ENCODE assay signal across 1 cellular context in the genomic region with DNA sequence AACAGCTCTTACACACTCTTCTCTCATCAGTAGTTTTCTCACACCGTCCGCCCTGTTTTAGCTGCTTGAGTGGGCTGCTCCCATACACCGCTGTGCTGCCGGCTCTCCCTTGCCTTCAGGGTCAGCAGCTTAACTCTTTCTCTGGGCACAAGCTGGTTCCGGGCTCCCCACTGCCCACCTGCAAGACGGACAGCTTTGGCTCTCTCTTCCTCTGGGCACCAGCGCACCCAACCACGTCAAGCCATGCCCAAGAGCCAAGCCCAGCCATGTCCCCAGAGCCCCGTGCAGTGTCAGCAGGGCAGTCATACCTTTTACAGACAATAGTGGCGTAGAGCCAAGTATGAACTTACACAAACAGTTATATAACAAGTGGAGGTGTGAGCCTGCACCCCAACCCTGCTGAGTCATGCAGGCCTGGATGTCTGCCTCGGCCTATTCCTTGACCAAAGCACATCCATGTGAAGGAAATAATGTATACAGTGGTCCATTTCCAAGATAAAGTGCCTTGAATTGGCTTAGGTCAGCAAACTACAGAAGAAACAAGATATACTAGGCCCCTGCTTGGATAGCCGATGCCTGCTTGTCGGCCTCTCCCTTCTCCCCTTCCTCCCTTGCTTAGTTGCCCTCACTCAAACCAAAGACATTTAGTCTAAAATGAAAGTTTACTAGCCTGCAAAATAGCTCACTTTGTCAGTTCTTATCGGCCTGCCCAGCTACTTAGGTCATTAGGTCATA.
TF ChIP-seq lines count a peak whose summit lies in the region.

No MANE protein-coding gene starts in this region.

TF ChIP-seq in K562, 482 proteins besides CTCF, POLR2A, EP300 and RAD21 (continued from another document):
- peak; percentile 75; the same call in 1 of the 2 replicates for TF ChIP-seq ZKSCAN8 (CRISPR knock-in tag; IDR thresholded peaks at IDR 0.05)
- peak; percentile 28; the same call in 1 of the 2 replicates for TF ChIP-seq DPF2 (IDR thresholded peaks at IDR 0.05)
- TF ChIP-seq ZNF41 (CRISPR knock-in tag; conservative IDR thresholded peaks at IDR 0.05), result no peak
- no peak for TF ChIP-seq NFXL1 (CRISPR knock-in tag; IDR thresholded peaks at IDR 0.05)
- TF ChIP-seq POLR3A (IDR thresholded peaks at IDR 0.05; ENCODE audit: borderline replicate concordance, extremely low read depth, insufficient read depth, insufficient read length), result no peak
- TF ChIP-seq SMAD4 (CRISPR knock-in tag; conservative IDR thresholded peaks at IDR 0.05), result 0 out of 2 replicates have a peak, but pooled peaks have one; percentile 33
- TF ChIP-seq, protein P1, sequence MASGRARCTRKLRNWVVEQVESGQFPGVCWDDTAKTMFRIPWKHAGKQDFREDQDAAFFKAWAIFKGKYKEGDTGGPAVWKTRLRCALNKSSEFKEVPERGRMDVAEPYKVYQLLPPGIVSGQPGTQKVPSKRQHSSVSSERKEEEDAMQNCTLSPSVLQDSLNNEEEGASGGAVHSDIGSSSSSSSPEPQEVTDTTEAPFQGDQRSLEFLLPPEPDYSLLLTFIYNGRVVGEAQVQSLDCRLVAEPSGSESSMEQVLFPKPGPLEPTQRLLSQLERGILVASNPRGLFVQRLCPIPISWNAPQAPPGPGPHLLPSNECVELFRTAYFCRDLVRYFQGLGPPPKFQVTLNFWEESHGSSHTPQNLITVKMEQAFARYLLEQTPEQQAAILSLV (tag; IDR thresholded peaks at IDR 0.05), result peak; percentile 31; the same call in 1 of the 2 replicates
- TF ChIP-seq LCOR (CRISPR knock-in tag; IDR thresholded peaks at IDR 0.05), result no peak
- no peak for TF ChIP-seq ZNF311 (CRISPR knock-in tag; IDR thresholded peaks at IDR 0.05)
- TF ChIP-seq RB1 (IDR thresholded peaks at IDR 0.05; ENCODE audit: low read depth), result no peak
- TF ChIP-seq CC2D1A (IDR thresholded peaks at IDR 0.05), result no peak
- TF ChIP-seq, protein P2, sequence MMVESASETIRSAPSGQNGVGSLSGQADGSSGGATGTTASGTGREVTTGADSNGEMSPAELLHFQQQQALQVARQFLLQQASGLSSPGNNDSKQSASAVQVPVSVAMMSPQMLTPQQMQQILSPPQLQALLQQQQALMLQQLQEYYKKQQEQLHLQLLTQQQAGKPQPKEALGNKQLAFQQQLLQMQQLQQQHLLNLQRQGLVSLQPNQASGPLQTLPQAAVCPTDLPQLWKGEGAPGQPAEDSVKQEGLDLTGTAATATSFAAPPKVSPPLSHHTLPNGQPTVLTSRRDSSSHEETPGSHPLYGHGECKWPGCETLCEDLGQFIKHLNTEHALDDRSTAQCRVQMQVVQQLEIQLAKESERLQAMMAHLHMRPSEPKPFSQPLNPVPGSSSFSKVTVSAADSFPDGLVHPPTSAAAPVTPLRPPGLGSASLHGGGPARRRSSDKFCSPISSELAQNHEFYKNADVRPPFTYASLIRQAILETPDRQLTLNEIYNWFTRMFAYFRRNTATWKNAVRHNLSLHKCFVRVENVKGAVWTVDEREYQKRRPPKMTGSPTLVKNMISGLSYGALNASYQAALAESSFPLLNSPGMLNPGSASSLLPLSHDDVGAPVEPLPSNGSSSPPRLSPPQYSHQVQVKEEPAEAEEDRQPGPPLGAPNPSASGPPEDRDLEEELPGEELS (CRISPR knock-in tag; IDR thresholded peaks at IDR 0.05; ENCODE audit: borderline replicate concordance), result no peak
- no peak for TF ChIP-seq BMI1 (IDR thresholded peaks at IDR 0.05; ENCODE audit: low read length)
- TF ChIP-seq ZNF507 (tag; conservative IDR thresholded peaks at IDR 0.05), result no peak
- no peak for TF ChIP-seq NCOA2 (IDR thresholded peaks at IDR 0.05; ENCODE audit: partially characterized antibody in 2 of 2)
- no peak for TF ChIP-seq NUFIP1 (IDR thresholded peaks at IDR 0.05; ENCODE audit: partially characterized antibody)
- TF ChIP-seq KLF10 (CRISPR knock-in tag; IDR thresholded peaks at IDR 0.05), result no peak
- TF ChIP-seq ETV1 (tag; conservative IDR thresholded peaks at IDR 0.05; ENCODE audit: low read depth), result no peak
- no peak for TF ChIP-seq EGR1 (conservative IDR thresholded peaks at IDR 0.05)
- TF ChIP-seq MAFF (IDR thresholded peaks at IDR 0.05; ENCODE audit: low read length), result peak; percentile 75
- TF ChIP-seq SMAD2 (IDR thresholded peaks at IDR 0.05; ENCODE audit: low read depth, low read length), result no peak
- TF ChIP-seq MED1 (CRISPR knock-in tag; IDR thresholded peaks at IDR 0.05; ENCODE audit: borderline replicate concordance), result no peak
- TF ChIP-seq FOXK2 (conservative IDR thresholded peaks at IDR 0.05 in 1 of 2, IDR thresholded peaks at IDR 0.05 in 1 of 2; ENCODE audit: low read depth in 2 of 2), result no peak
- TF ChIP-seq ZNF445 (CRISPR knock-in tag; IDR thresholded peaks at IDR 0.05; ENCODE audit: low read depth), result no peak
- no peak for TF ChIP-seq NR3C1 (CRISPR knock-in tag; IDR thresholded peaks at IDR 0.05)
- peak; percentile 33; the same call in 1 of the 2 replicates for TF ChIP-seq FOSL1 (tag; conservative IDR thresholded peaks at IDR 0.05)
- no peak for TF ChIP-seq DMBX1 (CRISPR knock-in tag; IDR thresholded peaks at IDR 0.05; ENCODE audit: borderline replicate concordance)
- TF ChIP-seq, protein P3, sequence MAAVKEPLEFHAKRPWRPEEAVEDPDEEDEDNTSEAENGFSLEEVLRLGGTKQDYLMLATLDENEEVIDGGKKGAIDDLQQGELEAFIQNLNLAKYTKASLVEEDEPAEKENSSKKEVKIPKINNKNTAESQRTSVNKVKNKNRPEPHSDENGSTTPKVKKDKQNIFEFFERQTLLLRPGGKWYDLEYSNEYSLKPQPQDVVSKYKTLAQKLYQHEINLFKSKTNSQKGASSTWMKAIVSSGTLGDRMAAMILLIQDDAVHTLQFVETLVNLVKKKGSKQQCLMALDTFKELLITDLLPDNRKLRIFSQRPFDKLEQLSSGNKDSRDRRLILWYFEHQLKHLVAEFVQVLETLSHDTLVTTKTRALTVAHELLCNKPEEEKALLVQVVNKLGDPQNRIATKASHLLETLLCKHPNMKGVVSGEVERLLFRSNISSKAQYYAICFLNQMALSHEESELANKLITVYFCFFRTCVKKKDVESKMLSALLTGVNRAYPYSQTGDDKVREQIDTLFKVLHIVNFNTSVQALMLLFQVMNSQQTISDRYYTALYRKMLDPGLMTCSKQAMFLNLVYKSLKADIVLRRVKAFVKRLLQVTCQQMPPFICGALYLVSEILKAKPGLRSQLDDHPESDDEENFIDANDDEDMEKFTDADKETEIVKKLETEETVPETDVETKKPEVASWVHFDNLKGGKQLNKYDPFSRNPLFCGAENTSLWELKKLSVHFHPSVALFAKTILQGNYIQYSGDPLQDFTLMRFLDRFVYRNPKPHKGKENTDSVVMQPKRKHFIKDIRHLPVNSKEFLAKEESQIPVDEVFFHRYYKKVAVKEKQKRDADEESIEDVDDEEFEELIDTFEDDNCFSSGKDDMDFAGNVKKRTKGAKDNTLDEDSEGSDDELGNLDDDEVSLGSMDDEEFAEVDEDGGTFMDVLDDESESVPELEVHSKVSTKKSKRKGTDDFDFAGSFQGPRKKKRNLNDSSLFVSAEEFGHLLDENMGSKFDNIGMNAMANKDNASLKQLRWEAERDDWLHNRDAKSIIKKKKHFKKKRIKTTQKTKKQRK (IDR thresholded peaks at IDR 0.05; ENCODE audit: borderline replicate concordance, low read depth, low read length), result no peak
- 0 out of 2 replicates have a peak, but pooled peaks have one; percentile 34 for TF ChIP-seq TEAD2 (tag; IDR thresholded peaks at IDR 0.05)
- TF ChIP-seq, protein P4, sequence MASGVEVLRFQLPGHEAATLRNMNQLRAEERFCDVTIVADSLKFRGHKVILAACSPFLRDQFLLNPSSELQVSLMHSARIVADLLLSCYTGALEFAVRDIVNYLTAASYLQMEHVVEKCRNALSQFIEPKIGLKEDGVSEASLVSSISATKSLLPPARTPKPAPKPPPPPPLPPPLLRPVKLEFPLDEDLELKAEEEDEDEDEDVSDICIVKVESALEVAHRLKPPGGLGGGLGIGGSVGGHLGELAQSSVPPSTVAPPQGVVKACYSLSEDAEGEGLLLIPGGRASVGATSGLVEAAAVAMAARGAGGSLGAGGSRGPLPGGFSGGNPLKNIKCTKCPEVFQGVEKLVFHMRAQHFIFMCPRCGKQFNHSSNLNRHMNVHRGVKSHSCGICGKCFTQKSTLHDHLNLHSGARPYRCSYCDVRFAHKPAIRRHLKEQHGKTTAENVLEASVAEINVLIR (CRISPR knock-in tag; IDR thresholded peaks at IDR 0.05), result no peak
- no peak for TF ChIP-seq HDAC3 (IDR thresholded peaks at IDR 0.05; ENCODE audit: borderline replicate concordance, partially characterized antibody)
- TF ChIP-seq ZNF197 (CRISPR knock-in tag; IDR thresholded peaks at IDR 0.05; ENCODE audit: low read depth), result no peak
- no peak for TF ChIP-seq SRSF3 (IDR thresholded peaks at IDR 0.05; ENCODE audit: insufficient read depth, low read length)
- 0 out of 2 replicates have a peak, but pooled peaks have one; percentile 18 for TF ChIP-seq ZFX (CRISPR knock-in tag; IDR thresholded peaks at IDR 0.05)
- TF ChIP-seq USF1 (CRISPR knock-in tag; IDR thresholded peaks at IDR 0.05), result no peak
- TF ChIP-seq RBM14 (IDR thresholded peaks at IDR 0.05; ENCODE audit: borderline replicate concordance, insufficient read depth, low read depth, low read length), result no peak
- no peak for TF ChIP-seq MBD2 (IDR thresholded peaks at IDR 0.05; ENCODE audit: borderline replicate concordance, low read depth)
- TF ChIP-seq BRD4 (IDR thresholded peaks at IDR 0.05), result no peak
- no peak for TF ChIP-seq PRPF4 (IDR thresholded peaks at IDR 0.05; ENCODE audit: insufficient read depth, low read depth, low read length, poor library complexity, severe bottlenecking)
- no peak for TF ChIP-seq ZNF347 (CRISPR knock-in tag; IDR thresholded peaks at IDR 0.05; ENCODE audit: low read depth)
- TF ChIP-seq, protein P5, sequence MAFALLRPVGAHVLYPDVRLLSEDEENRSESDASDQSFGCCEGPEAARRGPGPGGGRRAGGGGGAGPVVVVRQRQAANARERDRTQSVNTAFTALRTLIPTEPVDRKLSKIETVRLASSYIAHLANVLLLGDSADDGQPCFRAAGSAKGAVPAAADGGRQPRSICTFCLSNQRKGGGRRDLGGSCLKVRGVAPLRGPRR (CRISPR knock-in tag; IDR thresholded peaks at IDR 0.05), result no peak
- 0 out of 4 replicates have a peak, but pooled peaks of 1 of the 2 experiments have one; percentile 5 for TF ChIP-seq TEAD1 (CRISPR knock-in tag; IDR thresholded peaks at IDR 0.05)
- TF ChIP-seq CLOCK (CRISPR knock-in tag; IDR thresholded peaks at IDR 0.05; ENCODE audit: borderline replicate concordance), result no peak
